In the genomic region with DNA sequence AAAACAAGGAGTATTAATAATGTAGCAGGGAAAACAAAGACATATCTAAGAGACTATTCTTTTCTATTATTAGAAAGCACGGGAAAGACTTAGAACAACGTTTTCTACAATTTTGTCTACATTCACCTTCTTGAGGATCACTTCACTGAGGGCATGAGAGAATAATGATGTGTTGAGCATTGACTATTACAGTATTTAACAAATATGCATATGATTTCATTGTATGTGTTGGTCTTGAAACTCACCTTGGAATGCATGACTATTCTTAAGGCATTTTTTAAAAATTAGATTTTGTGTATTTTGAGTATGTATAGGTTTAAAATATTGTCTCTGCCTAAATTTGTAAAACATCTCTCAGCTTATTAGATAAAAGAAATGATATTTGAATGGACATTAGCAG, we compare ENCODE assay signal across 9 cellular contexts. TPM values are rescaled to one million over a fixed set of nuclear protein-coding genes. Genes with fewer than 3 reads are reported as not detected.
A peak's percentile ranks its signal among the peaks of the same experiment; 100 is the strongest.
DNase-seq lines count a peak whose midpoint lies in the region; ATAC-seq and TF ChIP-seq lines count a peak whose summit lies in the region.
"Had no signal": no experiment of that assay in that cellular context is flagged by ENCODE, and none has a peak within 500 bp of the region (broad histone marks: within the 10 kb centered on the region; RNA-seq: fewer than 3 reads in every experiment).

No MANE protein-coding gene starts in this region.

- peaks cover 16% of the 10 kb centered on the region for H3K4me1 Mint-ChIP-seq in activated T-cell treated with anti-CD3 and anti-CD28 coated beads, Interleukin-2, amount 50 U/mL, for 24 hours (ENCODE audit: low read depth)
- peaks cover 17% of the 10 kb centered on the region for H3K4me1 Mint-ChIP-seq in activated B cell treated with CpG ODN at 0.5 μM for 24 hours

- intact Hi-C loops in activated B cell treated with CpG ODN at 0.5 μM for 24 hours (cut with micrococcal nuclease): loop anchor here (2.0 kb wide), 4 partner anchors 94 to 1356 kb away; a partner anchor contains a TSS
- intact Hi-C loops in stomach (cut with DNase I; ENCODE audit: low total_unique reads): no loop called here

- H3K36me3 ChIP-seq in stomach: no peaks in the 10 kb centered on the region
- H3K36me3 ChIP-seq: left lung had no signal

- DNase-seq in activated T-cell treated with anti-CD3 and anti-CD28 coated beads, Interleukin-2, amount 50 U/mL, for 24 hours: no peak
- no peak for DNase-seq in activated T-cell treated with anti-CD3 and anti-CD28 coated beads, Interleukin-2, amount 50 U/mL, for 48 hours
- DNase-seq in activated B cell treated with CpG ODN at 0.5 μM for 24 hours: no peak
- DNase-seq in fibroblast of the aortic adventitia (ENCODE audit: low read depth): peak; percentile 24
- DNase-seq in stomach: no peak
- DNase-seq in NCI-H510A (lab: John Stamatoyannopoulos, UW): no peak
- no peak for DNase-seq in GM13976 (ENCODE audit: low spot score)
- DNase-seq: left lung had no signal

- H3K4me1 ChIP-seq in stomach: peaks cover 5 to 43% (median 28%) of the 10 kb centered on the region in 4 donors

- H3K4me3 ChIP-seq in fibroblast of the aortic adventitia (ENCODE audit: low read depth, low read length) (peak overlapping the region; percentile 88), stomach (peak overlapping the region; percentile 93 to 97 (median 95))

- TF ChIP-seq CTCF in activated B cell treated with CpG ODN at 0.5 μM for 24 hours (IDR thresholded peaks at IDR 0.05) (no peak), fibroblast of the aortic adventitia (IDR thresholded peaks at IDR 0.05; ENCODE audit: insufficient read depth, low read length) (no peak), stomach (IDR thresholded peaks at IDR 0.05) (no peak), GM13976 (IDR thresholded peaks at IDR 0.05; ENCODE audit: borderline replicate concordance, control extremely low read depth, extremely low read depth, insufficient read depth, missing control alignments) (no peak)

- no peaks in the 10 kb centered on the region for H3K27me3 ChIP-seq in stomach
- H3K27me3 ChIP-seq: left lung had no signal

- 18 to 39% (median 21%) methylated on average over 2 of the region's 2 CpGs for WGBS in stomach, 5 donors

- H3K27ac ChIP-seq in stomach: peak overlapping the region in 2 of 5 donors; percentile 87

- H3K36me3 Mint-ChIP-seq in activated T-cell treated with anti-CD3 and anti-CD28 coated beads, Interleukin-2, amount 50 U/mL, for 24 hours (ENCODE audit: low read depth): no peaks in the 10 kb centered on the region
- H3K36me3 Mint-ChIP-seq in activated B cell treated with CpG ODN at 0.5 μM for 24 hours (ENCODE audit: low read depth): no peaks in the 10 kb centered on the region

- peak overlapping the region; percentile 78 for H3K4me3 Mint-ChIP-seq in activated T-cell treated with anti-CD3 and anti-CD28 coated beads, Interleukin-2, amount 50 U/mL, for 24 hours
- peak overlapping the region; percentile 90 for H3K4me3 Mint-ChIP-seq in activated B cell treated with CpG ODN at 0.5 μM for 24 hours

- H3K27ac Mint-ChIP-seq in activated T-cell treated with anti-CD3 and anti-CD28 coated beads, Interleukin-2, amount 50 U/mL, for 24 hours: no peak overlapping the region
- no peak overlapping the region for H3K27ac Mint-ChIP-seq in activated B cell treated with CpG ODN at 0.5 μM for 24 hours

- POLR2A ChIA-PET in activated B cell treated with CpG ODN at 0.5 μM for 24 hours (lab: Charles Lee): no interaction called here

- CTCF ChIA-PET in activated B cell treated with CpG ODN at 0.5 μM for 24 hours (lab: Charles Lee): no interaction called here

- H3K9me3 ChIP-seq in stomach: no peaks in the 10 kb centered on the region
- H3K9me3 ChIP-seq: left lung had no signal

- peaks cover 10% of the 10 kb centered on the region for H3K27me3 Mint-ChIP-seq in activated T-cell treated with anti-CD3 and anti-CD28 coated beads, Interleukin-2, amount 50 U/mL, for 24 hours
- H3K27me3 Mint-ChIP-seq in activated B cell treated with CpG ODN at 0.5 μM for 24 hours: no peaks in the 10 kb centered on the region

- ATAC-seq in activated B cell treated with CpG ODN at 0.5 μM for 24 hours (ENCODE audit: low read depth) (no peak), GM21723 (IDR thresholded peaks at IDR 0.05; ENCODE audit: unreplicated experiment) (no peak)

- no peak for TF ChIP-seq EP300 in stomach (IDR thresholded peaks at IDR 0.05)

- in situ Hi-C loops in GM13976 (cut with MboI; ENCODE audit: low sequenced_read_pairs, unreplicated experiment): loop anchor here (25.0 kb wide), 1 partner anchor 263 kb away; no protein-coding TSS in a partner anchor

- TF ChIP-seq POLR2A in stomach (IDR thresholded peaks at IDR 0.05): no peak

- no peaks in the 10 kb centered on the region for H3K9me3 Mint-ChIP-seq in activated T-cell treated with anti-CD3 and anti-CD28 coated beads, Interleukin-2, amount 50 U/mL, for 24 hours
- no peaks in the 10 kb centered on the region for H3K9me3 Mint-ChIP-seq in activated B cell treated with CpG ODN at 0.5 μM for 24 hours

RNA-seq across cellular contexts. Expression of a gene that starts 1.2 kb away (rescaled TPM):
- 10.2 and 12.4 TPM in 2 replicates for total RNA-seq in activated B cell treated with CpG ODN at 0.5 μM for 24 hours
- total RNA-seq in fibroblast of the aortic adventitia (ENCODE audit: low replicate concordance): 5.2 and 7.0 TPM in 2 replicates
- total RNA-seq in stomach: 10 to 100 TPM in 1 of 5 donors, 1 to 10 TPM in 3, not detected in 1; 3.0 to 13.2 (median 3.4) TPM
- polyA plus RNA-seq in stomach: 1 to 10 TPM in 2 of 3 donors, under 1 TPM in 1; 0.78 to 1.2 (median 1.1) TPM
